Comparison of ENCODE assay signal across 8 cellular contexts in genomic region chr17:42517516-42517915, GRCh38. TPM values are rescaled to one million over a fixed set of nuclear protein-coding genes. Genes with fewer than 3 reads are reported as not detected.
DNase-seq lines count a peak whose midpoint lies in the region; ATAC-seq and TF ChIP-seq lines count a peak whose summit lies in the region.

No MANE protein-coding gene starts in this region.

- no peaks in the 10 kb centered on the region for H3K9me3 Mint-ChIP-seq in activated naive CD4-positive, alpha-beta T cell treated with anti-CD3 and anti-CD28 coated beads for 36 hours

- DNase-seq in D341Med (ENCODE audit: low spot score) (peak; percentile 95), globus pallidus (ENCODE audit: low spot score) (peak; percentile 72), trophoblast cell (peak; percentile 90 to 92), tibial artery (peak; percentile 91 to 97)
- peak; percentile 89 for DNase-seq in activated naive CD4-positive, alpha-beta T cell treated with anti-CD3 and anti-CD28 coated beads for 36 hours

- no peak overlapping the region for H3K4ac ChIP-seq in trophoblast cell (ENCODE audit: low read depth, low read length)

- TF ChIP-seq CTCF in KMS-11 (conservative IDR thresholded peaks at IDR 0.05; ENCODE audit: low read depth, low read length) (peak; percentile 98), tibial artery (IDR thresholded peaks at IDR 0.05) (peak; percentile 92 to 95)

- no peaks in the 10 kb centered on the region for H3K9me3 ChIP-seq in trophoblast cell (ENCODE audit: insufficient read depth, low read depth, low read length)
- no peaks in the 10 kb centered on the region for H3K9me3 ChIP-seq in tibial artery

- H3K4me3 ChIP-seq in KMS-11 (IDR thresholded peaks at IDR 0.05; ENCODE audit: insufficient read depth, low read depth, low read length) (no peak overlapping the region), trophoblast cell (ENCODE audit: low read depth, low read length) (no peak overlapping the region), tibial artery (no peak overlapping the region)

- H3K36me3 Mint-ChIP-seq in activated naive CD4-positive, alpha-beta T cell treated with anti-CD3 and anti-CD28 coated beads for 36 hours (ENCODE audit: low read depth), result no peaks in the 10 kb centered on the region

- no peak overlapping the region for H3K27ac Mint-ChIP-seq in activated naive CD4-positive, alpha-beta T cell treated with anti-CD3 and anti-CD28 coated beads for 36 hours

- H3K23ac ChIP-seq in trophoblast cell (ENCODE audit: low read length), result no peak overlapping the region

- ATAC-seq in SK-N-SH treated with all-trans-retinoic acid at 6 μM for 48 hours (peak; percentile 80), GM18868 (IDR thresholded peaks at IDR 0.05; ENCODE audit: unreplicated experiment) (no peak)

- H3K79me2 ChIP-seq in KMS-11 (ENCODE audit: insufficient read depth, low read depth), result no peaks in the 10 kb centered on the region
- peaks cover 3% of the 10 kb centered on the region for H3K79me2 ChIP-seq in trophoblast cell (ENCODE audit: control insufficient read depth, insufficient read depth, low read length, poor library complexity)

- peaks cover 20% of the 10 kb centered on the region for H3K4me1 ChIP-seq in KMS-11 (ENCODE audit: low read depth, poor library complexity, severe bottlenecking)
- peaks cover 40 to 42% of the 10 kb centered on the region in 2 experiments for H3K4me1 ChIP-seq in trophoblast cell (ENCODE audit: control insufficient read depth in 1 of 2, insufficient read depth in 2 of 2, low read length in 2 of 2)
- peaks cover 11 to 90% (median 77%) of the 10 kb centered on the region in 4 donors for H3K4me1 ChIP-seq in tibial artery

- H3K27me3 Mint-ChIP-seq in activated naive CD4-positive, alpha-beta T cell treated with anti-CD3 and anti-CD28 coated beads for 36 hours (ENCODE audit: low read depth), result no peaks in the 10 kb centered on the region

- H3K27ac ChIP-seq in KMS-11, result no peak overlapping the region
- H3K27ac ChIP-seq in trophoblast cell (ENCODE audit: low read depth, low read length), result no peak overlapping the region
- H3K27ac ChIP-seq in tibial artery, result peak overlapping the region; percentile 92

- H4K20me1 ChIP-seq in KMS-11 (ENCODE audit: insufficient read depth), result no peaks in the 10 kb centered on the region

- H4K8ac ChIP-seq in trophoblast cell (ENCODE audit: low read depth, low read length), result no peak overlapping the region

- CTCF ChIA-PET in activated naive CD4-positive, alpha-beta T cell treated with anti-CD3 and anti-CD28 coated beads for 36 hours (lab: Charles Lee), result interaction anchor here (0.5 to 2.1 kb wide), 16 partner anchors 10 to 194 kb away, joined by 3 to 12 read pairs (median 6); partner anchors contain the start of gene CAVIN1

- H3K14ac ChIP-seq in trophoblast cell (ENCODE audit: low read length), result no peak overlapping the region

- peaks cover 4% of the 10 kb centered on the region for H3K4me1 Mint-ChIP-seq in activated naive CD4-positive, alpha-beta T cell treated with anti-CD3 and anti-CD28 coated beads for 36 hours (ENCODE audit: low read depth)

- no CpG with 5 or more reads among the region's 9 CpGs for WGBS in trophoblast cell (ENCODE audit: extremely low coverage, insufficient coverage, insufficient read length)

- no peaks in the 10 kb centered on the region for H3K36me3 ChIP-seq in KMS-11 (ENCODE audit: insufficient read depth)
- H3K36me3 ChIP-seq in trophoblast cell (ENCODE audit: control insufficient read depth in 1 of 2, insufficient read depth in 2 of 2, low read length in 2 of 2), result peaks cover 29 to 31% of the 10 kb centered on the region in 2 experiments
- H3K36me3 ChIP-seq in tibial artery, result peaks cover 0 to 34% (median 16%) of the 10 kb centered on the region in 3 donors

- no peak overlapping the region for H3K9ac ChIP-seq in KMS-11
- no peak overlapping the region for H3K9ac ChIP-seq in trophoblast cell (ENCODE audit: low read length)

- no peak overlapping the region for H2BK5ac ChIP-seq in trophoblast cell (ENCODE audit: low read depth, low read length, poor library complexity)

- no peak overlapping the region for H3K4me2 ChIP-seq in KMS-11
- no peak overlapping the region for H3K4me2 ChIP-seq in trophoblast cell (ENCODE audit: low read length)

- H4K12ac ChIP-seq in trophoblast cell (ENCODE audit: low read depth, low read length), result no peak overlapping the region

- peaks cover 32% of the 10 kb centered on the region for H3K79me1 ChIP-seq in trophoblast cell (ENCODE audit: low read length)

- intact Hi-C loops in activated naive CD4-positive, alpha-beta T cell treated with anti-CD3 and anti-CD28 coated beads for 36 hours (cut with micrococcal nuclease), result loop anchor here (1.0 to 5.0 kb wide), 4 partner anchors 10 to 205 kb away; no protein-coding TSS in a partner anchor
- intact Hi-C loops in tibial artery (cut with DNase I; ENCODE audit: low total_unique reads), result loop anchor here (5.0 kb wide), 2 partner anchors 110 to 195 kb away; no protein-coding TSS in a partner anchor

- H3K18ac ChIP-seq in trophoblast cell (ENCODE audit: low read length), result no peak overlapping the region

- H2AK5ac ChIP-seq in trophoblast cell (ENCODE audit: low read length), result no peak overlapping the region

- no peak overlapping the region for H4K91ac ChIP-seq in trophoblast cell (ENCODE audit: low read depth, low read length)

- H2AFZ ChIP-seq in KMS-11 (ENCODE audit: low read depth) (no peak overlapping the region), trophoblast cell (ENCODE audit: insufficient read depth, low read length, poor library complexity) (no peak overlapping the region)

- H2BK120ac ChIP-seq in trophoblast cell (ENCODE audit: insufficient read depth, low read length, poor library complexity), result no peak overlapping the region

- H3K4me3 Mint-ChIP-seq in activated naive CD4-positive, alpha-beta T cell treated with anti-CD3 and anti-CD28 coated beads for 36 hours, result no peak overlapping the region

- H2BK12ac ChIP-seq in trophoblast cell (ENCODE audit: low read length), result no peak overlapping the region

- H3K27me3 ChIP-seq in KMS-11 (ENCODE audit: insufficient read depth, low read depth) (no peaks in the 10 kb centered on the region), trophoblast cell (ENCODE audit: insufficient read depth, low read length) (no peaks in the 10 kb centered on the region), tibial artery (no peaks in the 10 kb centered on the region)

TF ChIP-seq in SK-N-SH treated with all-trans-retinoic acid at 6 μM for 48 hours, 23 proteins besides CTCF, POLR2A, EP300 and RAD21:
- TF ChIP-seq ZNF70 (CRISPR knock-in tag; IDR thresholded peaks at IDR 0.05) (no peak), TCF4 (CRISPR knock-in tag; IDR thresholded peaks at IDR 0.05; ENCODE audit: borderline replicate concordance) (no peak), ZNF565 (CRISPR knock-in tag; conservative IDR thresholded peaks at IDR 0.05; ENCODE audit: low read depth) (no peak), BACH2 (CRISPR knock-in tag; IDR thresholded peaks at IDR 0.05; ENCODE audit: borderline replicate concordance) (no peak), CSDC2 (CRISPR knock-in tag; IDR thresholded peaks at IDR 0.05) (no peak), PATZ1 (CRISPR knock-in tag; IDR thresholded peaks at IDR 0.05; ENCODE audit: borderline replicate concordance) (peak; percentile 48; the same call in 1 of the 2 replicates), POU6F1 (CRISPR knock-in tag; IDR thresholded peaks at IDR 0.05; ENCODE audit: borderline replicate concordance, low read depth) (no peak)

RNA-seq across cellular contexts. Expression of gene NAGLU, which starts 18.5 kb away (rescaled TPM):
- 10 to 100 TPM; 11.1 to 11.9 TPM for total RNA-seq in activated naive CD4-positive, alpha-beta T cell treated with anti-CD3 and anti-CD28 coated beads for 36 hours
- 10.2 and 11.6 TPM in 2 replicates for polyA plus RNA-seq in trophoblast cell (2013)

RNA-seq across cellular contexts. Expression of gene HSD17B1, which starts 35.2 kb away (rescaled TPM):
- total RNA-seq in activated naive CD4-positive, alpha-beta T cell treated with anti-CD3 and anti-CD28 coated beads for 36 hours, result under 1 TPM; 0.26 to 0.67 TPM
- 41.8 and 44.5 TPM in 2 replicates for polyA plus RNA-seq in trophoblast cell (2013)

RNA-seq across cellular contexts. Expression of gene COASY, which starts 44.4 kb away (rescaled TPM):
- total RNA-seq in activated naive CD4-positive, alpha-beta T cell treated with anti-CD3 and anti-CD28 coated beads for 36 hours, result 10 to 100 TPM; 93.3 to 93.6 TPM
- polyA plus RNA-seq in trophoblast cell (2013), result 136 and 137 TPM in 2 replicates

RNA-seq across cellular contexts. Expression of gene MLX, which starts 49.4 kb away (rescaled TPM):
- 10 to 100 TPM; 22.1 to 24.7 TPM for total RNA-seq in activated naive CD4-positive, alpha-beta T cell treated with anti-CD3 and anti-CD28 coated beads for 36 hours
- 37.8 and 38.0 TPM in 2 replicates for polyA plus RNA-seq in trophoblast cell (2013)

RNA-seq across cellular contexts. Expression of gene ATP6V0A1, which starts 58.8 kb away (rescaled TPM):
- total RNA-seq in activated naive CD4-positive, alpha-beta T cell treated with anti-CD3 and anti-CD28 coated beads for 36 hours, result 10 to 100 TPM in 1 of 2 experiments, 1 to 10 TPM in 1; 9.9 to 10.3 TPM
- 62.3 and 70.2 TPM in 2 replicates for polyA plus RNA-seq in trophoblast cell (2013)

Comparison
In these comparisons a context has a peak if more than half of its experiments do, and no peak if none do; other contexts are left out.
1. H3K27ac ChIP-seq: peak in tibial artery (2 of 2); none in KMS-11 (single experiment) and trophoblast cell (single experiment).
2. Peak in every context shown above with its lines, with median percentiles within 50 percentile points of each other: DNase-seq.